25 cellular contexts compared by ENCODE assay signal in genomic region chr11:114618139-114618538, GRCh38.
DNase-seq lines count a peak whose midpoint lies in the region; FAIRE-seq and TF ChIP-seq lines count a peak whose summit lies in the region.
"Had no signal": no experiment of that assay in that cellular context is flagged by ENCODE, and none has a peak within 500 bp of the region (broad histone marks: within the 10 kb centered on the region; RNA-seq: fewer than 3 reads in every experiment).

No MANE protein-coding gene starts in this region.

- no peak for TF ChIP-seq CTCF in GM12865 (IDR thresholded peaks at IDR 0.05; ENCODE audit: insufficient read depth, low read depth, low read length, missing control alignments)

- no peak overlapping the region for H3K4me3 ChIP-seq in GM12865 (ENCODE audit: low read depth, low read length)
- H3K4me3 ChIP-seq: BLaER1 had no signal

- DNase-seq in GM12865 (ENCODE audit: low read depth) (peak; percentile 88), GM18507 (ENCODE audit: extremely low spot score, insufficient read length, low read depth) (no peak), HTR-8/SVneo (ENCODE audit: insufficient read length, low spot score) (no peak), NCI-H1436 (lab: John Stamatoyannopoulos, UW) (no peak), kidney glomerular epithelial cell (lab: John Stamatoyannopoulos, UW) (no peak), NCI-H446 treated with DMSO at 0.1 percent for 48 hours (lab: John Stamatoyannopoulos, UW) (no peak), activated gamma-delta T cell (lab: John Stamatoyannopoulos, UW) (no peak)
- DNase-seq: 8988T; ACHN; BE2C; C1 segment of cervical spinal cord; CD4-positive, alpha-beta memory T cell; CD4-positive, CD25-positive, alpha-beta regulatory T cell; CD8-positive, alpha-beta memory T cell; COR-L47; DMS 273 treated with DMSO at 0.1 percent for 48 hours; DMS153; DMS53; DMS79; DND-41; EL; GF-D8 had no signal

- FAIRE-seq in GM18507 (lab: Jason Lieb, UNC) (peak; percentile 89), HTR-8/SVneo (lab: Jason Lieb, UNC) (peak; percentile 44)
- FAIRE-seq: A204.1, G401.6 had no signal
